ENCODE assay signal across 24 cellular contexts in the genomic region with DNA sequence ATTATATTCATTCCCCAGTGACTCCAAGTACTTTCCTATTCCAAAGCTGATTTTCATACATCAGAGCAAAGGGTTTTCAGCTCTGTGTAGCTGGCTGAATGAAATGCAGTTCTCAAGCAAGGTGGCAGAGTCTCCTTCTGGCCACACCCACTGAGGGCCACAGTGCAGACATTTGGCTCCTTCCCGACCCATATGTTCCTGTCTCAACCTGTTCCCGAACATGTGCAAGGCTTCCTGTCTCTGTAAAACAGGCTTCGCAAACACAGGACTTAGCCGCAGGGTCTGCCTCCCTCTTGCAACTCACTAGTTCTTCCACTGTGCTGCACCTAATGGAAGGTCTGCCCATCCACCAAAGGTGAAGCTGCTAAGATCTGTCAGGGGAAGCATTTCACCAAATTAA.
DNase-seq lines count a peak whose midpoint lies in the region; ATAC-seq, FAIRE-seq and TF ChIP-seq lines count a peak whose summit lies in the region.
"Had no signal": no experiment of that assay in that cellular context is flagged by ENCODE, and none has a peak within 500 bp of the region (broad histone marks: within the 10 kb centered on the region; RNA-seq: fewer than 3 reads in every experiment).

No MANE protein-coding gene starts in this region.

- H3K4me1 ChIP-seq in RWPE2 (ENCODE audit: insufficient read depth, poor library complexity, severe bottlenecking) = no peaks in the 10 kb centered on the region
- no peaks in the 10 kb centered on the region for H3K4me1 ChIP-seq in kidney (ENCODE audit: control insufficient read depth in 1 of 2, insufficient read depth in 1 of 2, low read depth in 1 of 2, low read length in 2 of 2)
- H3K4me1 ChIP-seq in naive thymus-derived CD4-positive, alpha-beta T cell (ENCODE audit: control insufficient read depth in 2 of 2, insufficient read depth in 2 of 2, low read length in 2 of 2) = no peaks in the 10 kb centered on the region
- H3K4me1 ChIP-seq in Caco-2 = no peaks in the 10 kb centered on the region
- H3K4me1 ChIP-seq: SJSA1 had no signal

- H3K36me3 Mint-ChIP-seq in nephron (ENCODE audit: low read depth) = no peaks in the 10 kb centered on the region
- no peaks in the 10 kb centered on the region for H3K36me3 Mint-ChIP-seq in naive thymus-derived CD4-positive, alpha-beta T cell
- H3K36me3 Mint-ChIP-seq in Caco-2 (ENCODE audit: insufficient read depth, unreplicated experiment) = no peaks in the 10 kb centered on the region
- H3K36me3 Mint-ChIP-seq: CD8-positive, alpha-beta T cell had no signal

- H3K27ac Mint-ChIP-seq in nephron = peak overlapping the region in 2 of 3 experiments; percentile 48 to 85
- no peak overlapping the region for H3K27ac Mint-ChIP-seq in naive thymus-derived CD4-positive, alpha-beta T cell
- H3K27ac Mint-ChIP-seq in Caco-2 (ENCODE audit: unreplicated experiment) = no peak overlapping the region
- H3K27ac Mint-ChIP-seq: B cell; CD8-positive, alpha-beta T cell; H9 had no signal

- intact Hi-C loops in kidney (cut with DNase I) = no loop called here
- intact Hi-C loops in naive thymus-derived CD4-positive, alpha-beta T cell (cut with micrococcal nuclease) = no loop called here
- intact Hi-C loops in Caco-2 (cut with micrococcal nuclease; ENCODE audit: unreplicated experiment) = no loop called here

- H3K4me3 ChIP-seq in RWPE2 (ENCODE audit: severe bottlenecking) (no peak overlapping the region), kidney (ENCODE audit: low read length in 2 of 2) (no peak overlapping the region), Caco-2 (ENCODE audit: low read depth, low read length) (no peak overlapping the region)
- no peak overlapping the region for H3K4me3 ChIP-seq in naive thymus-derived CD4-positive, alpha-beta T cell (ENCODE audit: low read length)
- H3K4me3 ChIP-seq: GM23248, SJSA1 had no signal

- no peak for FAIRE-seq in kidney (lab: Jason Lieb, UNC)
- FAIRE-seq: G401.6 had no signal

- H3K36me3 ChIP-seq in RWPE2 (ENCODE audit: low read depth) (no peaks in the 10 kb centered on the region), kidney (ENCODE audit: control insufficient read depth in 1 of 2, insufficient read depth in 2 of 2, low read length in 2 of 2) (no peaks in the 10 kb centered on the region), Caco-2 (ENCODE audit: control insufficient read depth, insufficient read depth, low read length) (no peaks in the 10 kb centered on the region)
- no peaks in the 10 kb centered on the region for H3K36me3 ChIP-seq in naive thymus-derived CD4-positive, alpha-beta T cell (ENCODE audit: control insufficient read depth in 2 of 3, insufficient read depth in 3 of 3, low read length in 3 of 3)
- H3K36me3 ChIP-seq: SJSA1 had no signal

- H3K27me3 Mint-ChIP-seq in nephron (ENCODE audit: low read depth) (peaks cover 4% of the 10 kb centered on the region), Caco-2 (ENCODE audit: insufficient read depth, unreplicated experiment) (no peaks in the 10 kb centered on the region)
- H3K27me3 Mint-ChIP-seq in naive thymus-derived CD4-positive, alpha-beta T cell = peaks cover 0 to 11% (median 0%) of the 10 kb centered on the region in 5 donors

- POLR2A ChIA-PET in naive thymus-derived CD4-positive, alpha-beta T cell (lab: Charles Lee) = no interaction called here
- POLR2A ChIA-PET in Caco-2 (lab: Charles Lee) = no interaction called here

- in situ Hi-C loops in G401 (cut with HindIII; ENCODE audit: low sequenced_read_pairs) = no loop called here

- H3K9me3 ChIP-seq in RWPE2 (ENCODE audit: severe bottlenecking) (no peaks in the 10 kb centered on the region), kidney (ENCODE audit: control insufficient read depth in 1 of 2, low read length in 2 of 2) (no peaks in the 10 kb centered on the region), Caco-2 (no peaks in the 10 kb centered on the region)
- no peaks in the 10 kb centered on the region for H3K9me3 ChIP-seq in naive thymus-derived CD4-positive, alpha-beta T cell (ENCODE audit: control insufficient read depth in 2 of 3, low read length in 3 of 3)
- H3K9me3 ChIP-seq: SJSA1 had no signal

- H3K27ac ChIP-seq in RWPE2 (ENCODE audit: poor library complexity, severe bottlenecking) (no peak overlapping the region), kidney (ENCODE audit: low read depth in 2 of 2, low read length in 2 of 2) (no peak overlapping the region)
- H3K27ac ChIP-seq in naive thymus-derived CD4-positive, alpha-beta T cell (ENCODE audit: low read depth, low read length) = no peak overlapping the region
- H3K27ac ChIP-seq: C4-2B, GM23248, SJSA1 had no signal

- DNase-seq in G401 (ENCODE audit: low spot score) (peak; percentile 19), RWPE2 (ENCODE audit: low spot score) (no peak), cerebellar cortex (ENCODE audit: low spot score) (peak; percentile 7), kidney (no peak), Caco-2 (no peak)
- no peak for DNase-seq in activated CD8-positive, alpha-beta memory T cell treated with anti-CD3 and anti-CD28 coated beads for 24 hours
- no peak for DNase-seq in naive thymus-derived CD4-positive, alpha-beta T cell
- DNase-seq: CD8-positive, alpha-beta T cell; DMS53; GM23248; H9; NCI-H1092 treated with DMSO at 0.1 percent for 48 hours; NCI-H1436; NCI-H187; NCI-H2081 treated with DMSO at 0.1 percent for 48 hours; NCI-H82; NK-92 treated with Interleukin-12 subunit alpha and Interleukin-12 subunit beta, amount 100 ng/mL, for 24 hours; PC-3; Right ventricle myocardium superior had no signal

- H3K4me1 Mint-ChIP-seq in nephron = peaks cover 11% of the 10 kb centered on the region
- no peaks in the 10 kb centered on the region for H3K4me1 Mint-ChIP-seq in naive thymus-derived CD4-positive, alpha-beta T cell
- no peaks in the 10 kb centered on the region for H3K4me1 Mint-ChIP-seq in Caco-2 (ENCODE audit: low read depth, unreplicated experiment)
- H3K4me1 Mint-ChIP-seq: B cell had no signal

- H3K27me3 ChIP-seq in RWPE2 (ENCODE audit: insufficient read depth, poor library complexity, severe bottlenecking) = no peaks in the 10 kb centered on the region
- no peaks in the 10 kb centered on the region for H3K27me3 ChIP-seq in naive thymus-derived CD4-positive, alpha-beta T cell (ENCODE audit: control insufficient read depth in 2 of 2, insufficient read depth in 2 of 2, low read length in 2 of 2)
- no peaks in the 10 kb centered on the region for H3K27me3 ChIP-seq in Caco-2 (replicated peaks; ENCODE audit: control insufficient read depth, insufficient read depth, low read length)
- H3K27me3 ChIP-seq: SJSA1 had no signal

- H3K9me3 Mint-ChIP-seq in nephron (no peaks in the 10 kb centered on the region), Caco-2 (ENCODE audit: unreplicated experiment) (no peaks in the 10 kb centered on the region)
- H3K9me3 Mint-ChIP-seq in naive thymus-derived CD4-positive, alpha-beta T cell = peaks cover 0 to 2% (median 0%) of the 10 kb centered on the region in 11 donors
- H3K9me3 Mint-ChIP-seq: CD8-positive, alpha-beta T cell had no signal

- no peak overlapping the region for H3K9ac ChIP-seq in kidney (ENCODE audit: low read length in 2 of 2)
- H3K9ac ChIP-seq: GM23248 had no signal

- H3K4me3 Mint-ChIP-seq in nephron (no peak overlapping the region), Caco-2 (ENCODE audit: unreplicated experiment) (no peak overlapping the region)
- H3K4me3 Mint-ChIP-seq in naive thymus-derived CD4-positive, alpha-beta T cell = no peak overlapping the region
- H3K4me3 Mint-ChIP-seq: B cell; CD8-positive, alpha-beta T cell; H9 had no signal

- TF ChIP-seq CTCF in RWPE2 (IDR thresholded peaks at IDR 0.05; ENCODE audit: poor library complexity, severe bottlenecking) (no peak), nephron (IDR thresholded peaks at IDR 0.05; ENCODE audit: unreplicated experiment in 3 of 3) (no peak), kidney (IDR thresholded peaks at IDR 0.05; ENCODE audit: borderline replicate concordance, extremely low read depth, insufficient read depth) (no peak), Caco-2 (IDR thresholded peaks at IDR 0.05; ENCODE audit: insufficient read depth in 1 of 2, low read depth in 1 of 2, low read length in 1 of 2, severe bottlenecking in 1 of 2, unreplicated experiment in 1 of 2) (no peak)

- CTCF ChIA-PET in naive thymus-derived CD4-positive, alpha-beta T cell (lab: Charles Lee) = no interaction called here
- CTCF ChIA-PET in Caco-2 (lab: Charles Lee) = no interaction called here

- ATAC-seq in RWPE2 (ENCODE audit: low read depth) = 0 out of 3 replicates have a peak, but pooled peaks have one; percentile 35
- ATAC-seq in naive thymus-derived CD4-positive, alpha-beta T cell = no peak
- ATAC-seq: CD8-positive, alpha-beta T cell; PC-3 had no signal

- BruUV-seq in Caco-2 (replicated peaks; lab: Mats Ljungman, UMichigan) = no TSS peak

Comparison
In these comparisons a context has a peak if more than half of its experiments do, and no peak if none do; other contexts are left out.
1. DNase-seq: peak in G401 (single experiment) and cerebellar cortex (single experiment); none in RWPE2 (single experiment), activated CD8-positive, alpha-beta memory T cell treated with anti-CD3 and anti-CD28 coated beads for 24 hours (single experiment), kidney (single experiment), naive thymus-derived CD4-positive, alpha-beta T cell (0 of 9) and Caco-2 (0 of 2).
2. H3K27ac Mint-ChIP-seq: peak in nephron (2 of 3); none in naive thymus-derived CD4-positive, alpha-beta T cell (0 of 9) and Caco-2 (single experiment).